Comparison of ENCODE assay signal across 13 cellular contexts in the genomic region with DNA sequence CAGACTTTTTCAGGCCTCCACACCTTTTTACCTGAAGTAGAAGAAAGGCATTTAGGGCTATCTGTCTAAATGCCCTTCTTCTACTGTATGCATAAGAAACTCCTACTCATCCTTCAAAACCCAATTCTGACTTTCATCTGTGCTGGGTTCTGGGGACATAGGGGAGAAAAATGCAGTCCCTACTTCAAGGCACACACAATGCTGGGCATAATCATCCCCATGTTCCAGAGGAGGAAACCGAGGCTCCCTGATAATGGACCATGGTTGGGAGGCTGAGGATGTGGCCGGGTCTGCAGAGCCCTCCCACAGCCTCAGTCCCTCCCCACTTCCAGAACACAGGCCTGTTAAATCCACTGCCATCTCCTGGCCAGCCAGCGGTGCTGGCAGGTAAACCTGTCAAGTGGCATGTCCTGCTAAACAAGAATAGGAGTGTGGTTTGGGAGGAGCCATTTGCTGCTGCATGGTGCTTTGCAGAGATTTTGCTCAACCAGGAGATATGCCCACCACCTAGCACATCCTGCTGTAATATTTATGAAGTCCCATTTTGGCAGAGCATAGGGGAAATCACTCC. TPM values are rescaled to one million over a fixed set of nuclear protein-coding genes. Genes with fewer than 3 reads are reported as not detected.
DNase-seq lines count a peak whose midpoint lies in the region; ATAC-seq and TF ChIP-seq lines count a peak whose summit lies in the region.
"Had no signal": no experiment of that assay in that cellular context is flagged by ENCODE, and none has a peak within 500 bp of the region (broad histone marks: within the 10 kb centered on the region; RNA-seq: fewer than 3 reads in every experiment).

No MANE protein-coding gene starts in this region.

- no TSS peak for BruUV-seq in MCF 10A (replicated peaks; lab: Mats Ljungman, UMichigan)

- intact Hi-C loops in MCF 10A (cut with micrococcal nuclease) (no loop called here), upper lobe of right lung (cut with DNase I) (no loop called here)

- no peaks in the 10 kb centered on the region for H3K9me3 Mint-ChIP-seq in MCF 10A (ENCODE audit: unreplicated experiment)
- H3K9me3 Mint-ChIP-seq: activated naive CD8-positive, alpha-beta T cell treated with anti-CD3 and anti-CD28 coated beads, Interleukin-2, amount 10 ng/mL, durations not matched to agents 7 days and 5 days had no signal

- no peak overlapping the region for H3K4me3 Mint-ChIP-seq in MCF 10A (ENCODE audit: unreplicated experiment)
- H3K4me3 Mint-ChIP-seq: activated naive CD8-positive, alpha-beta T cell treated with anti-CD3 and anti-CD28 coated beads, Interleukin-2, amount 10 ng/mL, durations not matched to agents 7 days and 5 days had no signal

- H3K36me3 ChIP-seq in upper lobe of right lung, result no peaks in the 10 kb centered on the region
- H3K36me3 ChIP-seq: esophagus squamous epithelium had no signal

- no peaks in the 10 kb centered on the region for H3K9me3 ChIP-seq in upper lobe of right lung
- H3K9me3 ChIP-seq: esophagus squamous epithelium had no signal

- no peaks in the 10 kb centered on the region for H3K36me3 Mint-ChIP-seq in MCF 10A (ENCODE audit: insufficient read depth, unreplicated experiment)
- H3K36me3 Mint-ChIP-seq: activated naive CD8-positive, alpha-beta T cell treated with anti-CD3 and anti-CD28 coated beads, Interleukin-2, amount 10 ng/mL, durations not matched to agents 7 days and 5 days had no signal

- TF ChIP-seq CTCF in MCF 10A (IDR thresholded peaks at IDR 0.05; ENCODE audit: unreplicated experiment) (no peak), upper lobe of right lung (IDR thresholded peaks at IDR 0.05) (no peak)

- H3K27me3 ChIP-seq in upper lobe of right lung, result no peaks in the 10 kb centered on the region

- no peak overlapping the region for H3K27ac Mint-ChIP-seq in MCF 10A (ENCODE audit: low read depth, unreplicated experiment)
- H3K27ac Mint-ChIP-seq: activated naive CD8-positive, alpha-beta T cell treated with anti-CD3 and anti-CD28 coated beads, Interleukin-2, amount 10 ng/mL, durations not matched to agents 7 days and 5 days had no signal

- POLR2A ChIA-PET in MCF 10A (lab: Yijun Ruan, JAX), result no interaction called here

- in situ Hi-C loops in T47D (cut with HindIII; ENCODE audit: low pct_unique_long_range_greater_than_20kb, low sequenced_read_pairs), result no loop called here

- ATAC-seq in esophagus mucosa, result peak; percentile 65
- ATAC-seq in upper lobe of right lung, result peak; percentile 60
- no peak for ATAC-seq in GM18517 (IDR thresholded peaks at IDR 0.05; ENCODE audit: unreplicated experiment)

- CTCF ChIA-PET in MCF 10A (lab: Yijun Ruan, JAX), result interaction anchor here (1.0 to 1.2 kb wide), 2 partner anchors 8 to 230 kb away, joined by 3 to 4 read pairs; no protein-coding TSS in a partner anchor

- DNase-seq in T47D (ENCODE audit: low read depth in 1 of 2, low spot score in 1 of 2), result peak; percentile 89 to 91
- no peak for DNase-seq in MCF 10A (ENCODE audit: unreplicated experiment)
- peak; percentile 83 for DNase-seq in NCI-H69 (lab: John Stamatoyannopoulos, UW)
- no peak for DNase-seq in upper lobe of right lung
- no peak for DNase-seq in cortex of kidney (lab: John Stamatoyannopoulos, UW)
- no peak for DNase-seq in middle frontal gyrus (ENCODE audit: extremely low spot score, low spot score)
- DNase-seq: activated naive CD8-positive, alpha-beta T cell treated with anti-CD3 and anti-CD28 coated beads, Interleukin-2, amount 10 ng/mL, durations not matched to agents 7 days and 5 days; esophagus squamous epithelium; SHP77; stimulated activated CD4-positive, alpha-beta T cell treated with anti-CD3 and anti-CD28 coated beads, Interleukin-4, amount 100 ng/mL, for 4 hours; stimulated activated naive CD4-positive, alpha-beta T cell treated with Interleukin-2 at 50 U/mL for 16 hours had no signal

- no peak overlapping the region for H3K27ac ChIP-seq in upper lobe of right lung

- H3K4me3 ChIP-seq in upper lobe of right lung, result no peak overlapping the region
- H3K4me3 ChIP-seq: esophagus squamous epithelium had no signal

- H3K27me3 Mint-ChIP-seq in MCF 10A (ENCODE audit: insufficient read depth, unreplicated experiment), result peaks cover 16% of the 10 kb centered on the region
- H3K27me3 Mint-ChIP-seq: activated naive CD8-positive, alpha-beta T cell treated with anti-CD3 and anti-CD28 coated beads, Interleukin-2, amount 10 ng/mL, durations not matched to agents 7 days and 5 days had no signal

- no peaks in the 10 kb centered on the region for H3K4me1 Mint-ChIP-seq in MCF 10A (ENCODE audit: insufficient read depth, unreplicated experiment)
- H3K4me1 Mint-ChIP-seq: activated naive CD8-positive, alpha-beta T cell treated with anti-CD3 and anti-CD28 coated beads, Interleukin-2, amount 10 ng/mL, durations not matched to agents 7 days and 5 days had no signal

- H3K4me1 ChIP-seq in upper lobe of right lung, result no peaks in the 10 kb centered on the region

RNA-seq across cellular contexts. Expression of gene GRID1, which starts 32.0 kb away (rescaled TPM):
- not detected in 2 replicates for total RNA-seq in MCF 10A (2022)
- 0.68 TPM for total RNA-seq in esophagus mucosa
- 3.0 TPM for total RNA-seq in upper lobe of right lung
- total RNA-seq: activated naive CD8-positive, alpha-beta T cell treated with anti-CD3 and anti-CD28 coated beads, Interleukin-2, amount 10 ng/mL, durations not matched to agents 7 days and 5 days had no signal

Comparison
In these comparisons a context has a peak if more than half of its experiments do, and no peak if none do; other contexts are left out.
1. DNase-seq: peak in T47D (2 of 2) and NCI-H69 (single experiment); none in MCF 10A (single experiment), upper lobe of right lung (single experiment), cortex of kidney (single experiment) and middle frontal gyrus (single experiment).